ENCODE assay signal across 14 cellular contexts in the genomic region with DNA sequence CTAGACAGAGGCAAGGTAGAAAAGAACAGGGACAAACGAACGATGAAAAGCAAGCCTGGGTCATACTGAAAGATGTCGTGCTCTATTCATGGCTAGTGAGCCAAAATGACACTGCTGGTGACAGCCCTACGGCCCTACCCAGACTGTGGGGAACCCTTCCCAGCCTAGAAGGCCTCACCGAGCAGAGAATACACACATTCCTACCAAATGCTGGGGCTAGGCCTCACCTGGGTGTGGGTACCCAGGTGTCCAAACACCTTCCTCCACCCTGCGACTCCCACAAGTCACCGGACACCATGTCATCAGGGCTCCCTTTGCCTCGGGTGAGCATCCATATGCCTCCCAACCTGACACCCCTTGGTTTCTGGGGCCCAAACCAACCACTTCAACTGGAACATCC.
DNase-seq lines count a peak whose midpoint lies in the region; ATAC-seq and TF ChIP-seq lines count a peak whose summit lies in the region.
"Had no signal": no experiment of that assay in that cellular context is flagged by ENCODE, and none has a peak within 500 bp of the region (broad histone marks: within the 10 kb centered on the region; RNA-seq: fewer than 3 reads in every experiment).

No MANE protein-coding gene starts in this region.

- no peaks in the 10 kb centered on the region for H3K27me3 Mint-ChIP-seq in neural progenitor cell (ENCODE audit: insufficient read depth, low read depth)

- no peak overlapping the region for H2AFZ ChIP-seq in trophoblast cell (ENCODE audit: insufficient read depth, low read length, poor library complexity)
- no peak overlapping the region for H2AFZ ChIP-seq in neural progenitor cell (replicated peaks)

- H3K4me1 Mint-ChIP-seq in neural progenitor cell, result no peaks in the 10 kb centered on the region

- no peak overlapping the region for H3K27ac Mint-ChIP-seq in neural progenitor cell
- H3K27ac Mint-ChIP-seq: activated T-helper 2 cell treated with anti-CD3 and anti-CD28 coated beads, Interferon-gamma antibody, Interleukin-2, Interleukin-4, amounts not matched to agents 10 μg/mL and 5 μg/mL and 100 μg/mL, durations not matched to agents 14 hours and 24 hours and 36 hours had no signal

- H4K20me1 ChIP-seq in neural progenitor cell (ENCODE audit: low read depth), result no peaks in the 10 kb centered on the region

- 87% methylated on average over 8 of the region's 8 CpGs for WGBS in right cardiac atrium
- 70 to 85% methylated on average over 8 of the region's 8 CpGs for WGBS in esophagus, 2 donors
- WGBS in trophoblast cell (ENCODE audit: extremely low coverage, insufficient coverage, insufficient read length), result no CpG with 5 or more reads among the region's 8 CpGs
- 80% methylated on average over 8 of the region's 8 CpGs for WGBS in prostate gland

- peak overlapping the region; percentile 69 for H3K18ac ChIP-seq in trophoblast cell (ENCODE audit: low read length)

- H2BK5ac ChIP-seq in trophoblast cell (ENCODE audit: low read depth, low read length, poor library complexity), result no peak overlapping the region

- peak overlapping the region; percentile 6 for H2BK12ac ChIP-seq in trophoblast cell (ENCODE audit: low read length)

- TF ChIP-seq CTCF in neural progenitor cell (IDR thresholded peaks at IDR 0.05) (no peak), prostate gland (IDR thresholded peaks at IDR 0.05) (no peak)

- no peak overlapping the region for H3K23ac ChIP-seq in trophoblast cell (ENCODE audit: low read length)

- H3K36me3 Mint-ChIP-seq in neural progenitor cell, result no peaks in the 10 kb centered on the region

- peak in 1 of 2 donors; percentile 10 for ATAC-seq in right cardiac atrium
- no peak for ATAC-seq in left cardiac atrium
- no peak for ATAC-seq in GM19023 (IDR thresholded peaks at IDR 0.05; ENCODE audit: unreplicated experiment)

- H2BK120ac ChIP-seq in trophoblast cell (ENCODE audit: insufficient read depth, low read length, poor library complexity), result peak overlapping the region; percentile 49

- H2AK5ac ChIP-seq in trophoblast cell (ENCODE audit: low read length), result peak overlapping the region; percentile 33

- H4K8ac ChIP-seq in trophoblast cell (ENCODE audit: low read depth, low read length), result peak overlapping the region; percentile 55

- H3K4me2 ChIP-seq in trophoblast cell (ENCODE audit: low read length), result no peak overlapping the region
- no peak overlapping the region for H3K4me2 ChIP-seq in neural progenitor cell

- peak overlapping the region; percentile 70 for H3K4ac ChIP-seq in trophoblast cell (ENCODE audit: low read depth, low read length)

- DNase-seq in right cardiac atrium, result no peak
- DNase-seq in left cardiac atrium, result no peak
- DNase-seq in trophoblast cell, result no peak
- DNase-seq in neural progenitor cell (ENCODE audit: low spot score), result no peak
- no peak for DNase-seq in NCI-H82 treated with DMSO at 0.1 percent for 48 hours (lab: John Stamatoyannopoulos, UW; ENCODE audit: unreplicated experiment)
- no peak for DNase-seq in prostate gland (ENCODE audit: low spot score)
- DNase-seq: activated CD4-positive, alpha-beta T cell treated with anti-CD3 and anti-CD28 coated beads, Interleukin-2, amount 50 U/mL, for 48 hours; Caco-2; NCI-H1417 treated with DMSO at 0.1 percent for 48 hours had no signal

- no peaks in the 10 kb centered on the region for H3F3A ChIP-seq in neural progenitor cell (ENCODE audit: low read depth)

- H3K79me2 ChIP-seq in trophoblast cell (ENCODE audit: control insufficient read depth, insufficient read depth, low read length, poor library complexity) (peaks cover 5% of the 10 kb centered on the region), neural progenitor cell (ENCODE audit: low read depth) (no peaks in the 10 kb centered on the region)

- peak overlapping the region; percentile 23 for H4K91ac ChIP-seq in trophoblast cell (ENCODE audit: low read depth, low read length)

- H3K9ac ChIP-seq in trophoblast cell (ENCODE audit: low read length) (no peak overlapping the region), neural progenitor cell (no peak overlapping the region)

- peak overlapping the region; percentile 8 for H3K14ac ChIP-seq in trophoblast cell (ENCODE audit: low read length)

- no peaks in the 10 kb centered on the region for H3K9me3 ChIP-seq in right cardiac atrium (ENCODE audit: control insufficient read depth, low read length)
- no peaks in the 10 kb centered on the region for H3K9me3 ChIP-seq in esophagus (ENCODE audit: control insufficient read depth in 2 of 2, insufficient read depth in 1 of 2, low read depth in 1 of 2, low read length in 1 of 2)
- peaks cover 1% of the 10 kb centered on the region for H3K9me3 ChIP-seq in trophoblast cell (ENCODE audit: insufficient read depth, low read depth, low read length)
- H3K9me3 ChIP-seq in neural progenitor cell (ENCODE audit: low read depth), result no peaks in the 10 kb centered on the region
- H3K9me3 ChIP-seq in prostate gland, result no peaks in the 10 kb centered on the region
- H3K9me3 ChIP-seq: neutrophil had no signal

- peak overlapping the region; percentile 53 for H3K27ac ChIP-seq in right cardiac atrium (ENCODE audit: low read length)
- peak overlapping the region; percentile 54 to 79 for H3K27ac ChIP-seq in esophagus (ENCODE audit: low read depth in 2 of 2, low read length in 1 of 2)
- no peak overlapping the region for H3K27ac ChIP-seq in trophoblast cell (ENCODE audit: low read depth, low read length)
- no peak overlapping the region for H3K27ac ChIP-seq in neural progenitor cell
- peak overlapping the region in 1 of 2 donors; percentile 39 for H3K27ac ChIP-seq in prostate gland
- H3K27ac ChIP-seq: neutrophil, SJSA1 had no signal

- intact Hi-C loops in right cardiac atrium (cut with DNase I) (no loop called here), left cardiac atrium (cut with DNase I) (no loop called here), prostate gland (cut with DNase I) (no loop called here)

- H3K4me3 ChIP-seq in right cardiac atrium (ENCODE audit: low read length), result no peak overlapping the region
- H3K4me3 ChIP-seq in esophagus (ENCODE audit: low read depth in 1 of 2, low read length in 2 of 2), result no peak overlapping the region
- no peak overlapping the region for H3K4me3 ChIP-seq in trophoblast cell (ENCODE audit: low read depth, low read length)
- H3K4me3 ChIP-seq in neural progenitor cell, result no peak overlapping the region
- H3K4me3 ChIP-seq in prostate gland, result no peak overlapping the region
- H3K4me3 ChIP-seq: SJSA1 had no signal

- no peaks in the 10 kb centered on the region for H3K36me3 ChIP-seq in esophagus (ENCODE audit: control insufficient read depth in 2 of 2, insufficient read depth in 2 of 2, low read length in 1 of 2)
- peaks cover 0 to 4% of the 10 kb centered on the region in 2 experiments for H3K36me3 ChIP-seq in trophoblast cell (ENCODE audit: control insufficient read depth in 1 of 2, insufficient read depth in 2 of 2, low read length in 2 of 2)
- no peaks in the 10 kb centered on the region for H3K36me3 ChIP-seq in neural progenitor cell
- no peaks in the 10 kb centered on the region for H3K36me3 ChIP-seq in prostate gland
- H3K36me3 ChIP-seq: neutrophil had no signal

- H3K79me1 ChIP-seq in trophoblast cell (ENCODE audit: low read length), result peaks cover 13% of the 10 kb centered on the region

- peaks cover 20% of the 10 kb centered on the region for H3K4me1 ChIP-seq in right cardiac atrium (ENCODE audit: control insufficient read depth, insufficient read depth, low read length)
- peaks cover 6 to 25% of the 10 kb centered on the region in 2 donors for H3K4me1 ChIP-seq in esophagus (ENCODE audit: control insufficient read depth in 2 of 2, insufficient read depth in 2 of 2, low read length in 1 of 2)
- H3K4me1 ChIP-seq in trophoblast cell (ENCODE audit: control insufficient read depth in 1 of 2, insufficient read depth in 2 of 2, low read length in 2 of 2), result peaks cover 22 to 33% of the 10 kb centered on the region in 2 experiments
- no peaks in the 10 kb centered on the region for H3K4me1 ChIP-seq in neural progenitor cell
- H3K4me1 ChIP-seq in prostate gland (replicated peaks), result no peaks in the 10 kb centered on the region

- no peak overlapping the region for H3K4me3 Mint-ChIP-seq in neural progenitor cell

- H3K27me3 ChIP-seq in right cardiac atrium (ENCODE audit: control insufficient read depth, insufficient read depth), result no peaks in the 10 kb centered on the region
- H3K27me3 ChIP-seq in esophagus (ENCODE audit: control insufficient read depth in 1 of 2, insufficient read depth in 2 of 2, low read length in 2 of 2), result no peaks in the 10 kb centered on the region
- H3K27me3 ChIP-seq in trophoblast cell (ENCODE audit: insufficient read depth, low read length), result no peaks in the 10 kb centered on the region
- H3K27me3 ChIP-seq in neural progenitor cell, result no peaks in the 10 kb centered on the region
- H3K27me3 ChIP-seq in prostate gland (replicated peaks; ENCODE audit: insufficient read depth), result no peaks in the 10 kb centered on the region
- H3K27me3 ChIP-seq: SJSA1 had no signal

- TF ChIP-seq POLR2A in prostate gland (IDR thresholded peaks at IDR 0.05), result no peak

- no peak overlapping the region for H4K12ac ChIP-seq in trophoblast cell (ENCODE audit: low read depth, low read length)

- no peaks in the 10 kb centered on the region for H3K9me3 Mint-ChIP-seq in neural progenitor cell
- H3K9me3 Mint-ChIP-seq: activated T-helper 2 cell treated with anti-CD3 and anti-CD28 coated beads, Interferon-gamma antibody, Interleukin-2, Interleukin-4, amounts not matched to agents 10 μg/mL and 5 μg/mL and 100 μg/mL, durations not matched to agents 14 hours and 24 hours and 36 hours had no signal

Comparison
In these comparisons a context has a peak if more than half of its experiments do, and no peak if none do; other contexts are left out.
1. H3K27ac ChIP-seq: peak in right cardiac atrium (single experiment) and esophagus (2 of 2); none in trophoblast cell (single experiment) and neural progenitor cell (single experiment).